In the genomic region with DNA sequence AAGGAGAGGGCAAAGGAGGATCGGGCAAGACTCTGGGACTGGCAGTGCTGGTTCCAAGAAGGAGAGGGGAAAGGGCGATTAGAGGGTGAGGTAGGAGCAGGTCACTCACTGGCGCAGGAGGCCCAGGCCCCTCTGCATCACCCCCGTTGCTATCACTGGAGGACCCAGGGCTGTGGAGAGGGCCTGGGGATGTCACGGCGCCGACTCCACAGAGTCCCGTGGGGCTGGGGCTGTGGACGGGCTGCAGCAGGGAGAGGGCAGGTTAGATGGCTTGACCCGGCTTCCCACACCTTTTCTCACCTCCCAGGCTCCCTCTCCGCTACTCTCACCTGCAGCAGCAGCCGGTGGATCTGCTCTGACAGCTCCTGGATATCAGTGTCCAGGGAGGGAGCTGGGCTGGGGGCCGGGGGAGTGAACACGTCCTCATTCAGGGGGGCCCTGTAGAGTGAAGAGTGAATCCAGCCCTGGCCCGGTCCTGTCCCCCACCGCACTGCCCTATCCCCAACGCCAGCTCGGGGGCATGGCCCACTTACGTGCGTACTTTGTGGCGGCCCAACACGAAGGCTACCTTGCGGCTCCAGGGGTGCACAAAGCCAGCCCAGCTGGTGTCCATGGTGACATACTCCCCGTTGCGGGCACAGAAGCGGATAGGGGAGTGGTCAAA, we compare ENCODE assay signal across 19 cellular contexts. TPM values are rescaled to one million over a fixed set of nuclear protein-coding genes. Genes with fewer than 3 reads are reported as not detected.
DNase-seq lines count a peak whose midpoint lies in the region; ATAC-seq and TF ChIP-seq lines count a peak whose summit lies in the region.
"Had no signal": no experiment of that assay in that cellular context is flagged by ENCODE, and none has a peak within 500 bp of the region (broad histone marks: within the 10 kb centered on the region; RNA-seq: fewer than 3 reads in every experiment).

No MANE protein-coding gene starts in this region.

- H3K9ac ChIP-seq in rectal smooth muscle tissue (ENCODE audit: low read length) = no peak overlapping the region
- H3K9ac ChIP-seq: BLaER1 had no signal

- peaks cover 76% of the 10 kb centered on the region for H3K36me3 ChIP-seq in CD4-positive, alpha-beta memory T cell (ENCODE audit: insufficient read depth, low read length)
- H3K36me3 ChIP-seq in esophagus muscularis mucosa (peaks cover 84 to 91% (median 86%) of the 10 kb centered on the region in 4 donors), rectal smooth muscle tissue (ENCODE audit: control insufficient read depth, insufficient read depth, low read length) (peaks cover 67% of the 10 kb centered on the region)

- H3K4me3 ChIP-seq in CD4-positive, alpha-beta memory T cell (ENCODE audit: low read length in 2 of 2) = no peak overlapping the region
- H3K4me3 ChIP-seq in esophagus muscularis mucosa (no peak overlapping the region), rectal smooth muscle tissue (ENCODE audit: low read length) (no peak overlapping the region)
- H3K4me3 ChIP-seq: BLaER1, hepatocyte had no signal

- POLR2A ChIA-PET in CD4-positive, alpha-beta memory T cell (lab: Charles Lee; ENCODE audit: partially characterized antibody) = interaction anchor here (0.5 to 23.4 kb wide), 9 partner anchors 7 to 74 kb away, joined by 3 to 1074 read pairs (median 6); a partner anchor contains a TSS

- H3K9me3 ChIP-seq in CD4-positive, alpha-beta memory T cell (ENCODE audit: control insufficient read depth in 1 of 2, low read length in 2 of 2) = no peaks in the 10 kb centered on the region
- no peaks in the 10 kb centered on the region for H3K9me3 ChIP-seq in esophagus muscularis mucosa
- H3K9me3 ChIP-seq: BLaER1 had no signal

- H3K9me3 Mint-ChIP-seq in CD4-positive, alpha-beta memory T cell = peaks cover 0 to 41% (median 0%) of the 10 kb centered on the region in 8 donors
- H3K9me3 Mint-ChIP-seq in HFFc6 = no peaks in the 10 kb centered on the region

- H3K36me3 Mint-ChIP-seq in CD4-positive, alpha-beta memory T cell = peaks cover 32 to 65% of the 10 kb centered on the region in 2 donors
- H3K36me3 Mint-ChIP-seq in HFFc6 (ENCODE audit: low read depth) = peaks cover 20% of the 10 kb centered on the region

- no peak for TF ChIP-seq POLR2A in esophagus muscularis mucosa (IDR thresholded peaks at IDR 0.05; ENCODE audit: low read depth)

- peak overlapping the region; percentile 60 to 90 (median 84) for H3K27ac Mint-ChIP-seq in CD4-positive, alpha-beta memory T cell
- H3K27ac Mint-ChIP-seq in HFFc6 = peak overlapping the region; percentile 24

- H3K27ac ChIP-seq in CD4-positive, alpha-beta memory T cell (ENCODE audit: low read depth, low read length) = no peak overlapping the region
- H3K27ac ChIP-seq in esophagus muscularis mucosa (replicated peaks in 1 of 4) (peak overlapping the region; percentile 94 to 100 (median 100)), rectal smooth muscle tissue (ENCODE audit: low read depth, low read length) (peak overlapping the region; percentile 55), foreskin keratinocyte (no peak overlapping the region)
- H3K27ac ChIP-seq: BLaER1, hepatocyte had no signal

- peaks cover 12 to 30% (median 18%) of the 10 kb centered on the region in 4 donors for H3K4me1 Mint-ChIP-seq in CD4-positive, alpha-beta memory T cell
- H3K4me1 Mint-ChIP-seq in HFFc6 (ENCODE audit: low read depth) = peaks cover 7% of the 10 kb centered on the region

- peaks cover 17% of the 10 kb centered on the region for H3K4me1 ChIP-seq in CD4-positive, alpha-beta memory T cell (ENCODE audit: insufficient read depth, low read length)
- H3K4me1 ChIP-seq in esophagus muscularis mucosa = peaks cover 44 to 82% (median 82%) of the 10 kb centered on the region in 4 donors
- peaks cover 10% of the 10 kb centered on the region for H3K4me1 ChIP-seq in rectal smooth muscle tissue (ENCODE audit: control insufficient read depth, insufficient read depth, low read length)
- H3K4me1 ChIP-seq in foreskin keratinocyte = no peaks in the 10 kb centered on the region

- H3K27me3 ChIP-seq in CD4-positive, alpha-beta memory T cell (ENCODE audit: insufficient read depth, low read length) = no peaks in the 10 kb centered on the region
- no peaks in the 10 kb centered on the region for H3K27me3 ChIP-seq in esophagus muscularis mucosa
- H3K27me3 ChIP-seq in rectal smooth muscle tissue (ENCODE audit: control insufficient read depth, insufficient read depth, low read length) = no peaks in the 10 kb centered on the region
- H3K27me3 ChIP-seq in foreskin keratinocyte = no peaks in the 10 kb centered on the region
- H3K27me3 ChIP-seq: BLaER1, hepatocyte had no signal

- ATAC-seq in foreskin keratinocyte = no peak
- no peak for ATAC-seq in GM19397 (IDR thresholded peaks at IDR 0.05; ENCODE audit: unreplicated experiment)

- WGBS in esophagus muscularis mucosa = 85% methylated on average over 11 of the region's 26 CpGs

- peak in 1 of 5 donors; percentile 13 for DNase-seq in CD4-positive, alpha-beta memory T cell
- no peak for DNase-seq in HFFc6
- no peak for DNase-seq in esophagus muscularis mucosa (ENCODE audit: extremely low spot score)
- no peak for DNase-seq in foreskin keratinocyte
- no peak for DNase-seq in head of caudate nucleus
- no peak for DNase-seq in NCI-H2227 (lab: John Stamatoyannopoulos, UW; ENCODE audit: unreplicated experiment)
- DNase-seq: activated CD4-positive, alpha-beta T cell treated with anti-CD3 and anti-CD28 coated beads for 4 hours; activated T-cell treated with anti-CD3 and anti-CD28 coated beads, Interleukin-2, amount 50 U/mL, for 48 hours; amniotic stem cell; cortex of kidney; DND-41; NCI-H146; NCI-H345; SHP77 treated with DMSO at 0.1 percent for 48 hours had no signal

- no peak for TF ChIP-seq EP300 in esophagus muscularis mucosa (IDR thresholded peaks at IDR 0.05)

- intact Hi-C loops in CD4-positive, alpha-beta memory T cell (cut with micrococcal nuclease) = no loop called here
- intact Hi-C loops in esophagus muscularis mucosa (cut with DNase I) = no loop called here
- intact Hi-C loops in head of caudate nucleus (cut with DNase I) = no loop called here

- CTCF ChIA-PET in CD4-positive, alpha-beta memory T cell (lab: Charles Lee; ENCODE audit: partially characterized antibody) = interaction anchor here (2.8 kb wide), 1 partner anchor 8 kb away, joined by 8 read pairs; no protein-coding TSS in a partner anchor

- H3K27me3 Mint-ChIP-seq in CD4-positive, alpha-beta memory T cell = no peaks in the 10 kb centered on the region
- peaks cover 37% of the 10 kb centered on the region for H3K27me3 Mint-ChIP-seq in HFFc6 (ENCODE audit: insufficient read depth)

- no peak for TF ChIP-seq CTCF in HFFc6 (IDR thresholded peaks at IDR 0.05)
- TF ChIP-seq CTCF in esophagus muscularis mucosa (IDR thresholded peaks at IDR 0.05) = no peak
- no peak for TF ChIP-seq CTCF in foreskin keratinocyte (conservative IDR thresholded peaks at IDR 0.05)

- peak overlapping the region in 3 of 8 donors; percentile 21 to 59 (median 26) for H3K4me3 Mint-ChIP-seq in CD4-positive, alpha-beta memory T cell
- H3K4me3 Mint-ChIP-seq in HFFc6 = no peak overlapping the region

RNA-seq across cellular contexts. Expression of a gene that starts 4.9 kb away (rescaled TPM):
- total RNA-seq in CD4-positive, alpha-beta memory T cell = 10 to 100 TPM; 78.9 to 79.4 TPM
- 10 to 100 TPM in 1 of 2 donors, 1 to 10 TPM in 1; 3.7 to 18.6 TPM for polyA plus RNA-seq in CD4-positive, alpha-beta memory T cell
- total RNA-seq in HFFc6 (2021; fragmentation: NEBNext Ultra II Directional; extraction: Animal tissue kit (Norgen Biotek cat#: 25700)) = 10 to 100 TPM; 18.9 to 31.8 (median 26.9) TPM
- total RNA-seq in esophagus muscularis mucosa (100 to 1,000 TPM; 127 to 263 (median 168) TPM), foreskin keratinocyte (25.8 and 28.2 TPM in 2 replicates)
- 15.2 and 19.9 TPM in 2 replicates for polyA plus RNA-seq in foreskin keratinocyte

RNA-seq across cellular contexts. Expression of a gene that starts 15.5 kb away (rescaled TPM):
- 100 to 1,000 TPM; 190 to 203 TPM for total RNA-seq in CD4-positive, alpha-beta memory T cell
- 100 to 1,000 TPM in 1 of 2 donors, 10 to 100 TPM in 1; 41.6 to 106 TPM for polyA plus RNA-seq in CD4-positive, alpha-beta memory T cell
- total RNA-seq in HFFc6 (2021; fragmentation: NEBNext Ultra II Directional; extraction: Animal tissue kit (Norgen Biotek cat#: 25700)) = 10 to 100 TPM; 37.0 to 47.6 (median 44.5) TPM
- total RNA-seq in esophagus muscularis mucosa (10 to 100 TPM; 23.7 to 36.4 (median 33.0) TPM), foreskin keratinocyte (5.5 and 6.9 TPM in 2 replicates)
- 15.2 and 17.7 TPM in 2 replicates for polyA plus RNA-seq in foreskin keratinocyte

RNA-seq across cellular contexts. Expression of a gene that starts 23.4 kb away (rescaled TPM):
- total RNA-seq in CD4-positive, alpha-beta memory T cell = not detected
- not detected for polyA plus RNA-seq in CD4-positive, alpha-beta memory T cell
- total RNA-seq in HFFc6 (2021; fragmentation: NEBNext Ultra II Directional; extraction: Animal tissue kit (Norgen Biotek cat#: 25700)) = under 1 TPM; 0.24 to 0.54 (median 0.41) TPM
- 1 to 10 TPM in 1 of 4 donors, not detected in 3; 1.4 TPM for total RNA-seq in esophagus muscularis mucosa
- total RNA-seq in foreskin keratinocyte = 1.0 and 1.1 TPM in 2 replicates
- 2.6 and 2.8 TPM in 2 replicates for polyA plus RNA-seq in foreskin keratinocyte
- total RNA-seq: hepatocyte, renal cortical epithelial cell had no signal
- polyA plus RNA-seq: hepatocyte had no signal

RNA-seq across cellular contexts. Expression of a gene that starts 28.9 kb away (rescaled TPM):
- 10 to 100 TPM; 25.0 to 25.3 TPM for total RNA-seq in CD4-positive, alpha-beta memory T cell
- polyA plus RNA-seq in CD4-positive, alpha-beta memory T cell = 10 to 100 TPM; 42.4 to 43.7 TPM
- total RNA-seq in HFFc6 (2021; fragmentation: NEBNext Ultra II Directional; extraction: Animal tissue kit (Norgen Biotek cat#: 25700)) = 10 to 100 TPM; 13.8 to 18.8 (median 17.5) TPM
- total RNA-seq in esophagus muscularis mucosa (10 to 100 TPM; 10.4 to 17.8 (median 13.6) TPM), foreskin keratinocyte (23.0 and 24.9 TPM in 2 replicates)
- 24.1 and 25.4 TPM in 2 replicates for polyA plus RNA-seq in foreskin keratinocyte

RNA-seq across cellular contexts. Expression of a gene that starts 29.0 kb away (rescaled TPM):
- total RNA-seq in CD4-positive, alpha-beta memory T cell = under 1 TPM; 0.32 to 0.33 TPM
- under 1 TPM in 1 of 2 donors, not detected in 1; 0.20 TPM for polyA plus RNA-seq in CD4-positive, alpha-beta memory T cell
- total RNA-seq in HFFc6 (2021; fragmentation: NEBNext Ultra II Directional; extraction: Animal tissue kit (Norgen Biotek cat#: 25700)) = under 1 TPM; 0.14 to 0.30 (median 0.21) TPM
- total RNA-seq in esophagus muscularis mucosa = not detected
- 2.4 and 4.7 TPM in 2 replicates for total RNA-seq in foreskin keratinocyte
- polyA plus RNA-seq in foreskin keratinocyte = 4.0 and 8.4 TPM in 2 replicates
- total RNA-seq: renal cortical epithelial cell had no signal

Comparison
In these comparisons a context has a peak if more than half of its experiments do, and no peak if none do; other contexts are left out.
1. H3K27ac ChIP-seq: peak in esophagus muscularis mucosa (4 of 4) and rectal smooth muscle tissue (single experiment); none in CD4-positive, alpha-beta memory T cell (single experiment) and foreskin keratinocyte (single experiment).